Comparison of ENCODE assay signal across 1 cellular context in the genomic region with DNA sequence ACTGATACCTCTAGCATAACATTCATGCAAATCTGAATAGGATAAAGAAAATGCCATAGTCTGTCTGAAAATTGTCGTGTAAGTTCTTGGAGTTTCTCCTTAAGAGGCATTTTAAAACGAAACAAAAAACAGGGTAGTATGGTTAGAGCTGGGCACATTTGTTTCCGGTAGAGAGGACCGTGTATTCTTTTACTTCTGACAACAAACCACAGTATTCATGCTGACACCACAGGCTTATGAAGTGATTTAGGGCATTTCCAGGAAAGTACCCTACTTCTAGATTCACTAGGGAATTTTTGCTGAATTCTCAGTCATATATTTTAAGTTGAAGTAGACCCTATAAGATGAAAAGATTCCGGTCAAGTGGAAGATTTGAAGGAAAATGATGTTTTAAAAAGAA.
TF ChIP-seq lines count a peak whose summit lies in the region.

No MANE protein-coding gene starts in this region.

TF ChIP-seq in GM12878, 131 proteins besides CTCF, POLR2A, EP300 and RAD21 (continued from another document):
- TF ChIP-seq, protein P1, sequence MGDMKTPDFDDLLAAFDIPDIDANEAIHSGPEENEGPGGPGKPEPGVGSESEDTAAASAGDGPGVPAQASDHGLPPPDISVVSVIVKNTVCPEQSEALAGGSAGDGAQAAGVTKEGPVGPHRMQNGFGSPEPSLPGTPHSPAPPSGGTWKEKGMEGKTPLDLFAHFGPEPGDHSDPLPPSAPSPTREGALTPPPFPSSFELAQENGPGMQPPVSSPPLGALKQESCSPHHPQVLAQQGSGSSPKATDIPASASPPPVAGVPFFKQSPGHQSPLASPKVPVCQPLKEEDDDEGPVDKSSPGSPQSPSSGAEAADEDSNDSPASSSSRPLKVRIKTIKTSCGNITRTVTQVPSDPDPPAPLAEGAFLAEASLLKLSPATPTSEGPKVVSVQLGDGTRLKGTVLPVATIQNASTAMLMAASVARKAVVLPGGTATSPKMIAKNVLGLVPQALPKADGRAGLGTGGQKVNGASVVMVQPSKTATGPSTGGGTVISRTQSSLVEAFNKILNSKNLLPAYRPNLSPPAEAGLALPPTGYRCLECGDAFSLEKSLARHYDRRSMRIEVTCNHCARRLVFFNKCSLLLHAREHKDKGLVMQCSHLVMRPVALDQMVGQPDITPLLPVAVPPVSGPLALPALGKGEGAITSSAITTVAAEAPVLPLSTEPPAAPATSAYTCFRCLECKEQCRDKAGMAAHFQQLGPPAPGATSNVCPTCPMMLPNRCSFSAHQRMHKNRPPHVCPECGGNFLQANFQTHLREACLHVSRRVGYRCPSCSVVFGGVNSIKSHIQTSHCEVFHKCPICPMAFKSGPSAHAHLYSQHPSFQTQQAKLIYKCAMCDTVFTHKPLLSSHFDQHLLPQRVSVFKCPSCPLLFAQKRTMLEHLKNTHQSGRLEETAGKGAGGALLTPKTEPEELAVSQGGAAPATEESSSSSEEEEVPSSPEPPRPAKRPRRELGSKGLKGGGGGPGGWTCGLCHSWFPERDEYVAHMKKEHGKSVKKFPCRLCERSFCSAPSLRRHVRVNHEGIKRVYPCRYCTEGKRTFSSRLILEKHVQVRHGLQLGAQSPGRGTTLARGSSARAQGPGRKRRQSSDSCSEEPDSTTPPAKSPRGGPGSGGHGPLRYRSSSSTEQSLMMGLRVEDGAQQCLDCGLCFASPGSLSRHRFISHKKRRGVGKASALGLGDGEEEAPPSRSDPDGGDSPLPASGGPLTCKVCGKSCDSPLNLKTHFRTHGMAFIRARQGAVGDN (IDR thresholded peaks at IDR 0.05), result peak; percentile 46; the same call in 1 of the 2 replicates
- peak; percentile 88 for TF ChIP-seq IKZF2 (IDR thresholded peaks at IDR 0.05)
- TF ChIP-seq ZBED1 (IDR thresholded peaks at IDR 0.05; ENCODE audit: borderline replicate concordance), result no peak
- TF ChIP-seq E2F8 (IDR thresholded peaks at IDR 0.05; ENCODE audit: low read depth, partially characterized antibody), result no peak
- no peak for TF ChIP-seq PBX3 (IDR thresholded peaks at IDR 0.05; ENCODE audit: insufficient replicate concordance, low read depth, low read length)
- TF ChIP-seq MXI1 (IDR thresholded peaks at IDR 0.05; ENCODE audit: low read depth, low read length), result no peak
- TF ChIP-seq BHLHE40 (IDR thresholded peaks at IDR 0.05; ENCODE audit: borderline replicate concordance in 1 of 2, low read depth in 2 of 2, low read length in 1 of 2), result peak; percentile 25 to 54; a peak in 1 of 4 replicates
- no peak for TF ChIP-seq SREBF1 (IDR thresholded peaks at IDR 0.05; ENCODE audit: low read length)
- 0 out of 2 replicates have a peak, but pooled peaks have one; percentile 44 for TF ChIP-seq GATAD2B (conservative IDR thresholded peaks at IDR 0.05; ENCODE audit: low read depth)
- peak; percentile 94 for TF ChIP-seq RELB (IDR thresholded peaks at IDR 0.05; ENCODE audit: low read depth)
- TF ChIP-seq DPF2 (IDR thresholded peaks at IDR 0.05), result 0 out of 2 replicates have a peak, but pooled peaks have one; percentile 46
- peak; percentile 49 for TF ChIP-seq MEF2B (IDR thresholded peaks at IDR 0.05; ENCODE audit: partially characterized antibody, poor library complexity, severe bottlenecking)
- TF ChIP-seq CHD1 (IDR thresholded peaks at IDR 0.05; ENCODE audit: low read depth, low read length), result no peak
- no peak for TF ChIP-seq ZBTB4 (CRISPR knock-in tag; IDR thresholded peaks at IDR 0.05)
- TF ChIP-seq RCOR1 (conservative IDR thresholded peaks at IDR 0.05; ENCODE audit: low read depth, low read length), result no peak
- no peak for TF ChIP-seq WRNIP1 (IDR thresholded peaks at IDR 0.05; ENCODE audit: borderline replicate concordance, low read depth, low read length)
- no peak for TF ChIP-seq BACH1 (IDR thresholded peaks at IDR 0.05; ENCODE audit: borderline replicate concordance)
- TF ChIP-seq PAX5 (IDR thresholded peaks at IDR 0.05; ENCODE audit: borderline replicate concordance, low read depth, low read length), result no peak
- no peak for TF ChIP-seq ASH2L (IDR thresholded peaks at IDR 0.05; ENCODE audit: borderline replicate concordance, low read depth)
- TF ChIP-seq RB1 (IDR thresholded peaks at IDR 0.05; ENCODE audit: borderline replicate concordance), result no peak
- no peak for TF ChIP-seq RFX5 (IDR thresholded peaks at IDR 0.05; ENCODE audit: low read depth, low read length)
- TF ChIP-seq HDAC6 (IDR thresholded peaks at IDR 0.05; ENCODE audit: unreplicated experiment), result no peak
- no peak for TF ChIP-seq CBFB (IDR thresholded peaks at IDR 0.05; ENCODE audit: low read depth)
- peak; percentile 30; the same call in 1 of the 2 replicates for TF ChIP-seq ATF7 (IDR thresholded peaks at IDR 0.05; ENCODE audit: low read depth)
- 0 out of 2 replicates have a peak, but pooled peaks have one; percentile 51 for TF ChIP-seq MTA2 (IDR thresholded peaks at IDR 0.05; ENCODE audit: low read depth)
- TF ChIP-seq MLLT1 (IDR thresholded peaks at IDR 0.05), result 0 out of 2 replicates have a peak, but pooled peaks have one; percentile 5
- TF ChIP-seq ATF2 (IDR thresholded peaks at IDR 0.05; ENCODE audit: low read length), result no peak
- TF ChIP-seq POU2F2 (IDR thresholded peaks at IDR 0.05; ENCODE audit: borderline replicate concordance, low read depth, low read length), result peak; percentile 43; the same call in 1 of the 3 replicates
- peak; percentile 65 for TF ChIP-seq NFIC (IDR thresholded peaks at IDR 0.05; ENCODE audit: low read depth, low read length)
- TF ChIP-seq RELA (IDR thresholded peaks at IDR 0.05; ENCODE audit: borderline replicate concordance, partially characterized antibody), result no peak
- TF ChIP-seq IRF5 (IDR thresholded peaks at IDR 0.05; ENCODE audit: borderline replicate concordance), result no peak
- no peak for TF ChIP-seq BCL3 (IDR thresholded peaks at IDR 0.05; ENCODE audit: borderline replicate concordance, insufficient read depth, low read depth, low read length, poor library complexity, severe bottlenecking)
